ENCODE assay signal across 11 cellular contexts in the genomic region with DNA sequence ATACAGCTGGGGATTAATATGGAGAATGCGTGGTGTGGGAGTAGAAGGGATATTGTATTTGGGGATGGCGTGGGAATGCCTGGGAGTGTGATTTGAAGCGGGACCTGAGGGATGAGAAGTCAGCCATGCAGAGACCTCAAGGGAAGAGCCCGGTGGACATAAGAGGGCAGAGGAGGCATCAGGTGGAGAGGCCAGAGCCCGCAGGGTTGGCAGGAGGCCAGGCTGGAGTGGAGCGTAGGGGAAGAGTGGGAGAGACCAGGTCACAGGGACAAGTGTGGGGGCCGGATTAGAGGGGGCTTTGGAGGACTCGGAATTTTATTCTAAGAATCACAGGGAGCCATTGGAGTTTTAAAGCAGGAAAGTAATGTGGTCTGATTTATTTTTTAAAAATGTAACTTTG. TPM values are rescaled to one million over a fixed set of nuclear protein-coding genes. Genes with fewer than 3 reads are reported as not detected.
DNase-seq lines count a peak whose midpoint lies in the region; ATAC-seq and TF ChIP-seq lines count a peak whose summit lies in the region.
"Had no signal": no experiment of that assay in that cellular context is flagged by ENCODE, and none has a peak within 500 bp of the region (broad histone marks: within the 10 kb centered on the region; RNA-seq: fewer than 3 reads in every experiment).

No MANE protein-coding gene starts in this region.

- H3K4ac ChIP-seq in trophoblast cell (ENCODE audit: low read depth, low read length): peak overlapping the region; percentile 93

- H3K27me3 Mint-ChIP-seq in activated CD8-positive, alpha-beta memory T cell treated with anti-CD3 and anti-CD28 coated beads, Interleukin-2, amount 10 ng/mL, durations not matched to agents 7 days and 5 days: no peaks in the 10 kb centered on the region

- TF ChIP-seq CTCF in dorsolateral prefrontal cortex (IDR thresholded peaks at IDR 0.05 in 54 of 56, conservative IDR thresholded peaks at IDR 0.05 in 2 of 56; ENCODE audit: low read depth in 1 of 56, partially characterized antibody in 56 of 56): no peak
- TF ChIP-seq CTCF in upper lobe of right lung (IDR thresholded peaks at IDR 0.05): no peak

- H3K9ac ChIP-seq in trophoblast cell (ENCODE audit: low read length): no peak overlapping the region

- peaks cover 5 to 8% of the 10 kb centered on the region in 2 experiments for H3K4me1 ChIP-seq in trophoblast cell (ENCODE audit: control insufficient read depth in 1 of 2, insufficient read depth in 2 of 2, low read length in 2 of 2)
- H3K4me1 ChIP-seq in upper lobe of right lung: peaks cover 16% of the 10 kb centered on the region

- H3K36me3 Mint-ChIP-seq in activated CD8-positive, alpha-beta memory T cell treated with anti-CD3 and anti-CD28 coated beads, Interleukin-2, amount 10 ng/mL, durations not matched to agents 7 days and 5 days: peaks cover 14% of the 10 kb centered on the region

- H3K4me3 Mint-ChIP-seq in activated CD8-positive, alpha-beta memory T cell treated with anti-CD3 and anti-CD28 coated beads, Interleukin-2, amount 10 ng/mL, durations not matched to agents 7 days and 5 days: peak overlapping the region; percentile 97

- intact Hi-C loops in dorsolateral prefrontal cortex (cut with DNase I) (loop anchor here in 1 of 2 donors (5.0 kb wide), 2 partner anchors 224 to 314 kb away; partner anchors contain the start of genes BRAF and MRPS33), upper lobe of right lung (cut with DNase I) (no loop called here)

- no peak overlapping the region for H4K12ac ChIP-seq in trophoblast cell (ENCODE audit: low read depth, low read length)

- 100% methylated on average over 3 of the region's 8 CpGs for WGBS in trophoblast cell (ENCODE audit: extremely low coverage, insufficient coverage, insufficient read length)

- H2BK5ac ChIP-seq in trophoblast cell (ENCODE audit: low read depth, low read length, poor library complexity): no peak overlapping the region

- no peak overlapping the region for H3K4me2 ChIP-seq in trophoblast cell (ENCODE audit: low read length)

- no peaks in the 10 kb centered on the region for H3K9me3 ChIP-seq in trophoblast cell (ENCODE audit: insufficient read depth, low read depth, low read length)
- H3K9me3 ChIP-seq in upper lobe of right lung: no peaks in the 10 kb centered on the region
- H3K9me3 ChIP-seq: pancreas had no signal

- no peak overlapping the region for H4K8ac ChIP-seq in trophoblast cell (ENCODE audit: low read depth, low read length)

- H2BK120ac ChIP-seq in trophoblast cell (ENCODE audit: insufficient read depth, low read length, poor library complexity): no peak overlapping the region

- H3K23ac ChIP-seq in trophoblast cell (ENCODE audit: low read length): no peak overlapping the region

- CTCF ChIA-PET in activated CD8-positive, alpha-beta memory T cell treated with anti-CD3 and anti-CD28 coated beads, Interleukin-2, amount 10 ng/mL, durations not matched to agents 7 days and 5 days (lab: Charles Lee): no interaction called here

- no peak overlapping the region for H2AFZ ChIP-seq in trophoblast cell (ENCODE audit: insufficient read depth, low read length, poor library complexity)

- H3K36me3 ChIP-seq in trophoblast cell (ENCODE audit: control insufficient read depth in 1 of 2, insufficient read depth in 2 of 2, low read length in 2 of 2) (peaks cover 0 to 9% of the 10 kb centered on the region in 2 experiments), upper lobe of right lung (peaks cover 5% of the 10 kb centered on the region)
- H3K36me3 ChIP-seq: pancreas had no signal

- H3K27ac ChIP-seq in dorsolateral prefrontal cortex (peak overlapping the region in 1 of 59 donors; percentile 1), trophoblast cell (ENCODE audit: low read depth, low read length) (no peak overlapping the region), upper lobe of right lung (no peak overlapping the region)
- H3K27ac ChIP-seq: pancreas had no signal

- H3K27ac Mint-ChIP-seq in activated CD8-positive, alpha-beta memory T cell treated with anti-CD3 and anti-CD28 coated beads, Interleukin-2, amount 10 ng/mL, durations not matched to agents 7 days and 5 days: peak overlapping the region; percentile 96

- peaks cover 12% of the 10 kb centered on the region for H3K79me1 ChIP-seq in trophoblast cell (ENCODE audit: low read length)

- DNase-seq in activated CD8-positive, alpha-beta memory T cell treated with anti-CD3 and anti-CD28 coated beads, Interleukin-2, amount 10 ng/mL, durations not matched to agents 7 days and 5 days: no peak
- no peak for DNase-seq in activated CD8-positive, alpha-beta memory T cell treated with anti-CD3 and anti-CD28 coated beads for 24 hours
- DNase-seq in NCI-H69 (lab: John Stamatoyannopoulos, UW): peak; percentile 15
- peak in 2 of 10 donors; percentile 34 to 41 for DNase-seq in dorsolateral prefrontal cortex
- no peak for DNase-seq in trophoblast cell
- DNase-seq in OCI-M2 (lab: John Stamatoyannopoulos, UW; ENCODE audit: unreplicated experiment): no peak
- DNase-seq in upper lobe of right lung: no peak
- DNase-seq: AML-193, NCI-H1092 treated with DMSO at 0.1 percent for 48 hours had no signal

- no peak overlapping the region for H3K14ac ChIP-seq in trophoblast cell (ENCODE audit: low read length)

- H3K9me3 Mint-ChIP-seq in activated CD8-positive, alpha-beta memory T cell treated with anti-CD3 and anti-CD28 coated beads, Interleukin-2, amount 10 ng/mL, durations not matched to agents 7 days and 5 days (ENCODE audit: low read depth): no peaks in the 10 kb centered on the region

- no peak for ATAC-seq in activated CD8-positive, alpha-beta memory T cell treated with anti-CD3 and anti-CD28 coated beads, Interleukin-2, amount 10 ng/mL, durations not matched to agents 7 days and 5 days
- ATAC-seq in GM21447 (IDR thresholded peaks at IDR 0.05; ENCODE audit: unreplicated experiment) (no peak), upper lobe of right lung (no peak)
- ATAC-seq: pancreas had no signal

- no peak overlapping the region for H3K18ac ChIP-seq in trophoblast cell (ENCODE audit: low read length)

- H3K79me2 ChIP-seq in trophoblast cell (ENCODE audit: control insufficient read depth, insufficient read depth, low read length, poor library complexity): peaks cover 15% of the 10 kb centered on the region

- H2AK5ac ChIP-seq in trophoblast cell (ENCODE audit: low read length): no peak overlapping the region

- H3K27me3 ChIP-seq in dorsolateral prefrontal cortex (no peaks in the 10 kb centered on the region), trophoblast cell (ENCODE audit: insufficient read depth, low read length) (no peaks in the 10 kb centered on the region), upper lobe of right lung (no peaks in the 10 kb centered on the region)
- H3K27me3 ChIP-seq: pancreas had no signal

- no peak overlapping the region for H4K91ac ChIP-seq in trophoblast cell (ENCODE audit: low read depth, low read length)

- H3K4me3 ChIP-seq in dorsolateral prefrontal cortex (peak overlapping the region in 35 of 59 donors; percentile 1 to 94 (median 86)), trophoblast cell (ENCODE audit: low read depth, low read length) (no peak overlapping the region), upper lobe of right lung (no peak overlapping the region)

- H2BK12ac ChIP-seq in trophoblast cell (ENCODE audit: low read length): no peak overlapping the region

- peaks cover 31% of the 10 kb centered on the region for H3K4me1 Mint-ChIP-seq in activated CD8-positive, alpha-beta memory T cell treated with anti-CD3 and anti-CD28 coated beads, Interleukin-2, amount 10 ng/mL, durations not matched to agents 7 days and 5 days

RNA-seq across cellular contexts. Expression of gene NDUFB2, which starts 2.0 kb away (rescaled TPM):
- total RNA-seq in activated CD8-positive, alpha-beta memory T cell treated with anti-CD3 and anti-CD28 coated beads, Interleukin-2, amount 10 ng/mL, durations not matched to agents 7 days and 5 days: 100 to 1,000 TPM; 165 to 170 TPM
- total RNA-seq in dorsolateral prefrontal cortex: 100 to 1,000 TPM; 147 to 282 (median 221) TPM
- polyA plus RNA-seq in trophoblast cell (2013): 401 and 443 TPM in 2 replicates
- total RNA-seq in upper lobe of right lung: 160 TPM

RNA-seq across cellular contexts. Expression of gene ADCK2, which starts 25.7 kb away (rescaled TPM):
- total RNA-seq in activated CD8-positive, alpha-beta memory T cell treated with anti-CD3 and anti-CD28 coated beads, Interleukin-2, amount 10 ng/mL, durations not matched to agents 7 days and 5 days: 10 to 100 TPM; 18.3 to 23.2 TPM
- total RNA-seq in dorsolateral prefrontal cortex: 10 to 100 TPM; 18.7 to 40.2 (median 29.5) TPM
- 23.9 and 24.8 TPM in 2 replicates for polyA plus RNA-seq in trophoblast cell (2013)
- total RNA-seq in upper lobe of right lung: 18.2 TPM

RNA-seq across cellular contexts. Expression of gene DENND2A, which starts 57.9 kb away (rescaled TPM):
- under 1 TPM in 1 of 2 experiments, not detected in 1; 0.32 TPM for total RNA-seq in activated CD8-positive, alpha-beta memory T cell treated with anti-CD3 and anti-CD28 coated beads, Interleukin-2, amount 10 ng/mL, durations not matched to agents 7 days and 5 days
- total RNA-seq in dorsolateral prefrontal cortex: 10 to 100 TPM; 19.7 to 79.9 (median 34.1) TPM
- 16.2 and 17.5 TPM in 2 replicates for polyA plus RNA-seq in trophoblast cell (2013)
- 26.2 TPM for total RNA-seq in upper lobe of right lung

Comparison
In these comparisons a context has a peak if more than half of its experiments do, and no peak if none do; other contexts are left out.
1. H3K4me3 ChIP-seq: peak in dorsolateral prefrontal cortex (35 of 59); none in trophoblast cell (single experiment) and upper lobe of right lung (single experiment).
2. RNA of gene DENND2A, which starts 57.9 kb away (total RNA-seq): 19.7 to 79.9 TPM in dorsolateral prefrontal cortex and 26.2 TPM in upper lobe of right lung (single experiment); 0.32 TPM in activated CD8-positive, alpha-beta memory T cell treated with anti-CD3 and anti-CD28 coated beads, Interleukin-2, amount 10 ng/mL, durations not matched to agents 7 days and 5 days; every median in the first group is over 10 times any median in the second.